In the genomic region with DNA sequence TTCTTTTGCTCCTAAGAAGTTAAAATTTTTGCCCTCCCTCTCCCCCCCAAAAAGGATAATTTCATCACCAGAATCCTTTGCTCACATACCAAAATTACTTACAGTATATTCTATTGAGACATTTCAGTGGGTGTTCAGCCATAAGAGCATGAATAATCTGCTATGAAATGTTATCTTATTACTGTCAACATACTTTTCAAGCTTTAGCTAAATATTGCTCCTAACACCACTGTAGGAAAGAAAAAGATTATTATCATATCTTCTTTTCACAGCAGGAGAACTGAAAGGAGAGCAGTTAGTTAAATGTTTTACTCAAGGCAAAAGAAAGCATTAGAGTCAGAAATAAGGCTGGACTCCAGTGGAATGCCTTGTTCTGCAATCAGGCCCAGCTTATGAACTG, we compare ENCODE assay signal across 23 cellular contexts.
"Had no signal": no experiment of that assay in that cellular context is flagged by ENCODE, and none has a peak within 500 bp of the region (broad histone marks: within the 10 kb centered on the region; RNA-seq: fewer than 3 reads in every experiment).

No MANE protein-coding gene starts in this region.

- H3K27ac ChIP-seq: coronary artery, lower lobe of right lung, neural progenitor cell, pancreas, right lobe of liver, suprapubic skin, transverse colon, vagina had no signal

- H3K4me1 ChIP-seq: lower lobe of right lung, pancreas, right lobe of liver, suprapubic skin, transverse colon, vagina had no signal

- H3K27ac Mint-ChIP-seq: immature natural killer cell; natural killer cell treated with Interleukin-12 subunit alpha and Interleukin-12 subunit beta and Interleukin-15 and Interleukin-18, amount 100 ng/mL, for 72 hours; neural progenitor cell; progenitor cell of endocrine pancreas; stimulated activated naive B cell treated with anti-CD40 and anti-IgM and Interleukin-4, amounts not matched to agents 10 μg/mL and 1 μg/mL and 100 μg/mL, for 72 hours; stimulated activated naive CD8-positive, alpha-beta T cell treated with anti-CD3 and anti-CD28 coated beads, Interleukin-15, Interleukin-2, amounts not matched to agents 100 ng/mL and 50 ng/mL, for 24 hours had no signal

- H3K4me3 ChIP-seq: coronary artery, lower lobe of right lung, neural progenitor cell, pancreas, right lobe of liver, suprapubic skin, transverse colon, vagina had no signal

- DNase-seq: dermis blood vessel endothelial cell; effector memory CD4-positive, alpha-beta T cell; erythroblast; immature natural killer cell; islet precursor cell; left ventricle myocardium superior; lower lobe of right lung; nucleus accumbens; pancreas; right lobe of liver; small intestine; stimulated activated CD4-positive, alpha-beta T cell treated with anti-CD3 and anti-CD28 coated beads, Interleukin-15, amount 100 ng/mL, for 24 hours; stimulated activated CD4-positive, alpha-beta T cell treated with anti-CD3 and anti-CD28 coated beads, Interleukin-2, amount 100 ng/mL, for 48 hours; stimulated activated naive B cell treated with anti-CD40 and anti-IgM and Interleukin-4, amounts not matched to agents 10 μg/mL and 1 μg/mL and 100 μg/mL, for 72 hours; transverse colon had no signal

- H3K27me3 Mint-ChIP-seq: stimulated activated naive CD8-positive, alpha-beta T cell treated with anti-CD3 and anti-CD28 coated beads, Interleukin-15, Interleukin-2, amounts not matched to agents 100 ng/mL and 50 ng/mL, for 24 hours had no signal

- H3K4me2 ChIP-seq: neural progenitor cell had no signal

- H3K36me3 Mint-ChIP-seq: natural killer cell treated with Interleukin-12 subunit alpha and Interleukin-12 subunit beta and Interleukin-15 and Interleukin-18, amount 100 ng/mL, for 72 hours; neural progenitor cell; stimulated activated naive B cell treated with anti-CD40 and anti-IgM and Interleukin-4, amounts not matched to agents 10 μg/mL and 1 μg/mL and 100 μg/mL, for 72 hours had no signal

- H3K4me3 Mint-ChIP-seq: immature natural killer cell; natural killer cell treated with Interleukin-12 subunit alpha and Interleukin-12 subunit beta and Interleukin-15 and Interleukin-18, amount 100 ng/mL, for 72 hours; neural progenitor cell; stimulated activated naive B cell treated with anti-CD40 and anti-IgM and Interleukin-4, amounts not matched to agents 10 μg/mL and 1 μg/mL and 100 μg/mL, for 72 hours; stimulated activated naive CD8-positive, alpha-beta T cell treated with anti-CD3 and anti-CD28 coated beads, Interleukin-15, Interleukin-2, amounts not matched to agents 100 ng/mL and 50 ng/mL, for 24 hours had no signal

- H3K9me3 Mint-ChIP-seq: natural killer cell treated with Interleukin-12 subunit alpha and Interleukin-12 subunit beta and Interleukin-15 and Interleukin-18, amount 100 ng/mL, for 72 hours; stimulated activated naive CD8-positive, alpha-beta T cell treated with anti-CD3 and anti-CD28 coated beads, Interleukin-15, Interleukin-2, amounts not matched to agents 100 ng/mL and 50 ng/mL, for 24 hours had no signal

- H3K27me3 ChIP-seq: neural progenitor cell, pancreas, right lobe of liver, suprapubic skin, transverse colon, vagina had no signal

- FAIRE-seq: frontal cortex, pancreas, small intestine had no signal

- H3K4me1 Mint-ChIP-seq: immature natural killer cell had no signal

- H3K9ac ChIP-seq: neural progenitor cell had no signal

- H3K36me3 ChIP-seq: lower lobe of right lung, neural progenitor cell, pancreas, right lobe of liver, suprapubic skin, transverse colon, vagina had no signal

- H3K9me3 ChIP-seq: lower lobe of right lung, pancreas, right lobe of liver, suprapubic skin, transverse colon, vagina had no signal

- ATAC-seq: left ventricle myocardium superior; lower lobe of right lung; natural killer cell treated with Interleukin-12 subunit alpha and Interleukin-12 subunit beta and Interleukin-15 and Interleukin-18, amount 100 ng/mL, for 72 hours; pancreas; right lobe of liver; stimulated activated naive B cell treated with anti-CD40 and anti-IgM and Interleukin-4, amounts not matched to agents 10 μg/mL and 1 μg/mL and 100 μg/mL, for 72 hours had no signal
